ENCODE assay signal across 22 cellular contexts in the genomic region with DNA sequence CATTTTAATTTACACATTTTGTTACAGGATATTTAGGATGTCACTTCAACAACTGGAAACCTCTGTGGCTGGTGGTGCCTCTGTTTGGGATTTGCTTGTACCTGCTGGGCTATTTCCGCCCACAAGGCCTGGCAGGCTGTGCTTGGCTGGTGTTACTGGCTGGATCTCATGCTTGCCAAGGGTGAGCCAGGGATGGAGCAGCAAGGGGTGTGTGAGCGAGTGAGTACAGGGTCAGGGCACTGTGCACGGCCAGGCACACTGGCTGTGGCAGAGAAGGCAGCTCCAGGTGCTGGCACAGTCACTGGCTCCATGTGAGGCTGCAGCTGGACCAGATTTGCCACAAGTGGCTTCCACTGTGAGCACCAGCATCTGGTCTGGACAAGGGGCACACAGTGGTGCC.
DNase-seq lines count a peak whose midpoint lies in the region; ATAC-seq, FAIRE-seq and TF ChIP-seq lines count a peak whose summit lies in the region.
"Had no signal": no experiment of that assay in that cellular context is flagged by ENCODE, and none has a peak within 500 bp of the region (broad histone marks: within the 10 kb centered on the region; RNA-seq: fewer than 3 reads in every experiment).

No MANE protein-coding gene starts in this region.

- no peaks in the 10 kb centered on the region for H3K23me2 ChIP-seq in H1 (ENCODE audit: low read depth, low read length)

- H2AK5ac ChIP-seq in H1 (ENCODE audit: low read depth, low read length) = no peak overlapping the region

- H4K8ac ChIP-seq in H1 (ENCODE audit: extremely low read depth, insufficient read depth, low read length) = no peak overlapping the region

- no peak overlapping the region for H3K4ac ChIP-seq in H1 (replicated peaks; ENCODE audit: insufficient read length, low read depth, low read length)

- H3K9ac ChIP-seq in Karpas-422 (ENCODE audit: low read length) (no peak overlapping the region), H1 (replicated peaks in 1 of 4; ENCODE audit: extremely low read depth in 1 of 4, low read depth in 3 of 4, low read length in 3 of 4) (no peak overlapping the region), keratinocyte (ENCODE audit: control insufficient read depth, extremely low read depth, insufficient read depth, low read length) (no peak overlapping the region)

- H3K4me3 ChIP-seq in Karpas-422 (ENCODE audit: low read length) (no peak overlapping the region), H1 (ENCODE audit: extremely low read depth in 1 of 4, insufficient read depth in 2 of 4, low read depth in 3 of 4, low read length in 4 of 4) (no peak overlapping the region), keratinocyte (ENCODE audit: control insufficient read depth in 2 of 3, extremely low read depth in 1 of 3, insufficient read depth in 2 of 3, low read depth in 1 of 3, low read length in 3 of 3) (no peak overlapping the region), upper lobe of right lung (no peak overlapping the region), MG63 (no peak overlapping the region)
- H3K4me3 ChIP-seq: HAP-1, SJSA1 had no signal

- no peaks in the 10 kb centered on the region for H3K79me1 ChIP-seq in H1 (ENCODE audit: low read depth, low read length)

- H3K27me3 ChIP-seq in Karpas-422 (ENCODE audit: low read length) = no peaks in the 10 kb centered on the region
- no peaks in the 10 kb centered on the region for H3K27me3 ChIP-seq in H1 (replicated peaks in 1 of 4; ENCODE audit: control insufficient read depth in 3 of 4, extremely low read depth in 1 of 4, insufficient read depth in 3 of 4, low read length in 3 of 4)
- no peaks in the 10 kb centered on the region for H3K27me3 ChIP-seq in keratinocyte (ENCODE audit: control insufficient read depth, extremely low read depth, insufficient read depth, low read length)
- H3K27me3 ChIP-seq in upper lobe of right lung = no peaks in the 10 kb centered on the region
- H3K27me3 ChIP-seq in MG63 = no peaks in the 10 kb centered on the region
- H3K27me3 ChIP-seq: SJSA1 had no signal

- H3K4me3 Mint-ChIP-seq in activated CD8-positive, alpha-beta T cell treated with anti-CD3 and anti-CD28 coated beads, Interleukin-2, amount 10 ng/mL, durations not matched to agents 7 days and 5 days = no peak overlapping the region
- H3K4me3 Mint-ChIP-seq: CD8-positive, alpha-beta T cell had no signal

- H3K14ac ChIP-seq in H1 (ENCODE audit: insufficient read length) = no peak overlapping the region

- WGBS in H1 (ENCODE audit: extremely low coverage in 1 of 2, insufficient coverage in 1 of 2, insufficient read length in 1 of 2, insufficient replicate concordance in 2 of 2, low coverage in 1 of 2, low lambda C conversion rate in 2 of 2, missing lambda C conversion rate in 1 of 2), 2 experiments = 97% methylated on average over 3 of the region's 3 CpGs; no CpG with 5 or more reads in 1 of the 2 experiments

- H3K27ac Mint-ChIP-seq in activated CD8-positive, alpha-beta T cell treated with anti-CD3 and anti-CD28 coated beads, Interleukin-2, amount 10 ng/mL, durations not matched to agents 7 days and 5 days = no peak overlapping the region
- H3K27ac Mint-ChIP-seq: CD8-positive, alpha-beta T cell had no signal

- H3K23ac ChIP-seq in H1 (ENCODE audit: insufficient read length) = no peak overlapping the region

- peaks cover 4% of the 10 kb centered on the region for H3K4me1 Mint-ChIP-seq in activated CD8-positive, alpha-beta T cell treated with anti-CD3 and anti-CD28 coated beads, Interleukin-2, amount 10 ng/mL, durations not matched to agents 7 days and 5 days (ENCODE audit: low read depth)

- H2AFZ ChIP-seq in Karpas-422 (ENCODE audit: low read length) = peak overlapping the region; percentile 80
- H2AFZ ChIP-seq in H1 (ENCODE audit: low read length) = peak overlapping the region; percentile 62; the same call in 1 of the 2 replicates
- H2AFZ ChIP-seq in keratinocyte (ENCODE audit: control insufficient read depth, low read length) = peak overlapping the region; percentile 12

- no peak overlapping the region for H2BK5ac ChIP-seq in H1 (ENCODE audit: low read depth, low read length)

- no peak overlapping the region for H3K56ac ChIP-seq in H1 (replicated peaks; ENCODE audit: insufficient read length, low read depth, low read length)

- H3K4me1 ChIP-seq in Karpas-422 (ENCODE audit: low read length) (no peaks in the 10 kb centered on the region), H1 (replicated peaks in 1 of 4; ENCODE audit: control insufficient read depth in 3 of 4, insufficient read depth in 4 of 4, low read length in 3 of 4) (no peaks in the 10 kb centered on the region), keratinocyte (ENCODE audit: control insufficient read depth, extremely low read depth, insufficient read depth, low read length) (no peaks in the 10 kb centered on the region), upper lobe of right lung (no peaks in the 10 kb centered on the region)
- H3K4me1 ChIP-seq: HAP-1, SJSA1 had no signal

- H3K36me3 ChIP-seq in Karpas-422 (ENCODE audit: insufficient read depth, low read length) (peaks cover 3% of the 10 kb centered on the region; the same call in 1 of the 2 replicates), H1 (ENCODE audit: control insufficient read depth in 2 of 4, insufficient read depth in 4 of 4, low read length in 3 of 4) (no peaks in the 10 kb centered on the region), keratinocyte (ENCODE audit: control insufficient read depth in 2 of 2, extremely low read depth in 1 of 2, insufficient read depth in 2 of 2, low read length in 2 of 2) (no peaks in the 10 kb centered on the region), upper lobe of right lung (no peaks in the 10 kb centered on the region), MG63 (no peaks in the 10 kb centered on the region)
- H3K36me3 ChIP-seq: HAP-1, SJSA1 had no signal

- no peak overlapping the region for H2BK20ac ChIP-seq in H1 (ENCODE audit: low read length)

- H3K36me3 Mint-ChIP-seq in activated CD8-positive, alpha-beta T cell treated with anti-CD3 and anti-CD28 coated beads, Interleukin-2, amount 10 ng/mL, durations not matched to agents 7 days and 5 days (ENCODE audit: low read depth) = peaks cover 2% of the 10 kb centered on the region
- H3K36me3 Mint-ChIP-seq: CD8-positive, alpha-beta T cell had no signal

- H3K9me3 ChIP-seq in Karpas-422 (ENCODE audit: low read length) (peaks cover 8% of the 10 kb centered on the region; the same call in 1 of the 2 replicates), H1 (ENCODE audit: insufficient read depth in 2 of 2, low read depth in 1 of 2, low read length in 1 of 2) (no peaks in the 10 kb centered on the region), keratinocyte (ENCODE audit: control insufficient read depth, low read depth, low read length) (peaks cover 3% of the 10 kb centered on the region), upper lobe of right lung (no peaks in the 10 kb centered on the region), MG63 (no peaks in the 10 kb centered on the region)
- H3K9me3 ChIP-seq: HAP-1, SJSA1 had no signal

- H4K91ac ChIP-seq in H1 (replicated peaks; ENCODE audit: insufficient read length, low read length) = no peak overlapping the region

- no peak for TF ChIP-seq CTCF in H1 (IDR thresholded peaks at IDR 0.05; ENCODE audit: control extremely low read depth in 1 of 3, insufficient read depth in 1 of 3, low read depth in 1 of 3, low read length in 3 of 3)
- TF ChIP-seq CTCF in keratinocyte (optimal IDR thresholded peaks at IDR 0.05 in 1 of 3, IDR thresholded peaks at IDR 0.05 in 1 of 3, conservative IDR thresholded peaks at IDR 0.05 in 1 of 3; ENCODE audit: extremely low read depth in 1 of 3, insufficient read depth in 2 of 3, low read length in 3 of 3) = no peak
- no peak for TF ChIP-seq CTCF in upper lobe of right lung (IDR thresholded peaks at IDR 0.05)

- no peak overlapping the region for H3K27ac ChIP-seq in Karpas-422 (ENCODE audit: low read length)
- H3K27ac ChIP-seq in H1 (ENCODE audit: low read depth, low read length) = no peak overlapping the region
- no peak overlapping the region for H3K27ac ChIP-seq in keratinocyte (ENCODE audit: control insufficient read depth, insufficient read depth, low read length)
- H3K27ac ChIP-seq in upper lobe of right lung = no peak overlapping the region
- H3K27ac ChIP-seq: SJSA1 had no signal

- H3K18ac ChIP-seq in H1 (ENCODE audit: extremely low read depth, low read length) = no peak overlapping the region

- no peaks in the 10 kb centered on the region for H3K27me3 Mint-ChIP-seq in activated CD8-positive, alpha-beta T cell treated with anti-CD3 and anti-CD28 coated beads, Interleukin-2, amount 10 ng/mL, durations not matched to agents 7 days and 5 days (ENCODE audit: low read depth)

- H4K20me1 ChIP-seq in Karpas-422 (ENCODE audit: insufficient read depth, low read depth, low read length) (no peaks in the 10 kb centered on the region), H1 (replicated peaks in 1 of 2; ENCODE audit: control insufficient read depth in 1 of 2, insufficient read depth in 2 of 2, low read length in 2 of 2) (no peaks in the 10 kb centered on the region), keratinocyte (ENCODE audit: control insufficient read depth, extremely low read depth, insufficient read depth, low read length) (no peaks in the 10 kb centered on the region)

- peaks cover 4% of the 10 kb centered on the region for H3K9me3 Mint-ChIP-seq in activated CD8-positive, alpha-beta T cell treated with anti-CD3 and anti-CD28 coated beads, Interleukin-2, amount 10 ng/mL, durations not matched to agents 7 days and 5 days (ENCODE audit: insufficient read depth)
- H3K9me3 Mint-ChIP-seq: CD8-positive, alpha-beta T cell had no signal

- H2BK120ac ChIP-seq in H1 (replicated peaks; ENCODE audit: low read depth, low read length) = no peak overlapping the region

- H3K9me1 ChIP-seq in keratinocyte (ENCODE audit: control insufficient read depth, extremely low read depth, insufficient read depth, low read length) = no peaks in the 10 kb centered on the region

- TF ChIP-seq RAD21 in H1 (IDR thresholded peaks at IDR 0.05 in 1 of 2, conservative IDR thresholded peaks at IDR 0.05 in 1 of 2; ENCODE audit: low read depth in 2 of 2, low read length in 2 of 2) = no peak

- CTCF ChIA-PET in H1 (lab: Charles Lee; ENCODE audit: partially characterized antibody) = interaction anchor here (0.9 to 1.2 kb wide), 3 partner anchors 8 to 12 kb away, joined by 3 read pairs; no protein-coding TSS in a partner anchor
- CTCF ChIA-PET in activated CD8-positive, alpha-beta T cell treated with anti-CD3 and anti-CD28 coated beads, Interleukin-2, amount 10 ng/mL, durations not matched to agents 7 days and 5 days (lab: Charles Lee) = no interaction called here

- H3K4me2 ChIP-seq in Karpas-422 (ENCODE audit: low read depth, low read length, poor library complexity, severe bottlenecking) (no peak overlapping the region), H1 (ENCODE audit: insufficient read depth in 1 of 2, low read depth in 2 of 2, low read length in 2 of 2) (no peak overlapping the region), keratinocyte (ENCODE audit: control insufficient read depth, extremely low read depth, insufficient read depth, low read depth, low read length) (no peak overlapping the region)

- POLR2A ChIA-PET in H1 (lab: Charles Lee; ENCODE audit: partially characterized antibody) = no interaction called here
- POLR2A ChIA-PET in activated CD8-positive, alpha-beta T cell treated with anti-CD3 and anti-CD28 coated beads, Interleukin-2, amount 10 ng/mL, durations not matched to agents 7 days and 5 days (lab: Charles Lee) = no interaction called here

- no peaks in the 10 kb centered on the region for H3K9me2 ChIP-seq in Karpas-422 (replicated peaks; ENCODE audit: insufficient read depth, low read length)

- intact Hi-C loops in upper lobe of right lung (cut with DNase I) (no loop called here), head of caudate nucleus (cut with DNase I) (no loop called here)

- dilution Hi-C loops in keratinocyte (cut with MboI; ENCODE audit: extremely low pct_ligation_motif_present, low sequenced_read_pairs) = no loop called here

- FAIRE-seq in H1 (lab: Jason Lieb, UNC) (no peak), keratinocyte (lab: Jason Lieb, UNC) (no peak)
- FAIRE-seq: GM12892 had no signal

- H4K5ac ChIP-seq in H1 (ENCODE audit: insufficient read length, low read depth, low read length) = no peak overlapping the region

- H2BK15ac ChIP-seq in H1 (ENCODE audit: low read length) = no peak overlapping the region

- peak; percentile 10 for ATAC-seq in upper lobe of right lung
- ATAC-seq in activated CD8-positive, alpha-beta T cell treated with anti-CD3 and anti-CD28 coated beads, Interleukin-2, amount 10 ng/mL, durations not matched to agents 7 days and 5 days = no peak
- ATAC-seq: CD8-positive, alpha-beta T cell; Panc1 had no signal

- TF ChIP-seq POLR2A in H1 (IDR thresholded peaks at IDR 0.05; ENCODE audit: control extremely low read depth in 1 of 2, low read depth in 2 of 2, low read length in 2 of 2) = no peak

- DNase-seq in Karpas-422 (no peak), H1 (ENCODE audit: low read depth in 1 of 2, low spot score in 2 of 2) (no peak), keratinocyte (ENCODE audit: low read depth, low spot score) (no peak), upper lobe of right lung (no peak), MG63 (no peak), head of caudate nucleus (no peak)
- no peak for DNase-seq in activated CD8-positive, alpha-beta T cell treated with anti-CD3 and anti-CD28 coated beads, Interleukin-2, amount 10 ng/mL, durations not matched to agents 7 days and 5 days
- DNase-seq: C1 segment of cervical spinal cord; CD8-positive, alpha-beta T cell; DMS153; KBM-7; NCI-H1105; NCI-H146; NCI-H2029 treated with DMSO at 0.1 percent for 48 hours; NCI-H345; NCI-H524; NCI-H774; NK-92 treated with Interleukin-12 subunit alpha and Interleukin-12 subunit beta, amount 100 ng/mL, for 24 hours had no signal

- H2BK12ac ChIP-seq in H1 (ENCODE audit: low read depth, low read length) = no peak overlapping the region

- no peak for TF ChIP-seq EP300 in H1 (IDR thresholded peaks at IDR 0.05; ENCODE audit: borderline replicate concordance in 1 of 2, low read depth in 2 of 2, low read length in 2 of 2)

- no peaks in the 10 kb centered on the region for H3K79me2 ChIP-seq in Karpas-422 (ENCODE audit: low read length)
- H3K79me2 ChIP-seq in H1 (ENCODE audit: control insufficient read depth in 1 of 2, insufficient read depth in 2 of 2, low read length in 2 of 2) = no peaks in the 10 kb centered on the region
- no peaks in the 10 kb centered on the region for H3K79me2 ChIP-seq in keratinocyte (ENCODE audit: control insufficient read depth, insufficient read depth, low read length)

Comparison
In these comparisons a context has a peak if more than half of its experiments do, and no peak if none do; other contexts are left out.
1. H2AFZ ChIP-seq: peak in every context shown above with its lines; median percentile 80 in Karpas-422; 62 in H1; 12 in keratinocyte.